Comparison of ENCODE assay signal across 26 cellular contexts in genomic region chr6:83114164-83114563, GRCh38. TPM values are rescaled to one million over a fixed set of nuclear protein-coding genes. Genes with fewer than 3 reads are reported as not detected.
DNase-seq lines count a peak whose midpoint lies in the region; ATAC-seq, FAIRE-seq and TF ChIP-seq lines count a peak whose summit lies in the region.
"Had no signal": no experiment of that assay in that cellular context is flagged by ENCODE, and none has a peak within 500 bp of the region (broad histone marks: within the 10 kb centered on the region; RNA-seq: fewer than 3 reads in every experiment).

No MANE protein-coding gene starts in this region.

- no peak for FAIRE-seq in bronchial epithelial cell (lab: Jason Lieb, UNC)
- peak; percentile 86 for FAIRE-seq in kidney (lab: Jason Lieb, UNC)

- intact Hi-C loops in kidney (cut with DNase I), result no loop called here

- H3K36me3 ChIP-seq in bronchial epithelial cell (ENCODE audit: control insufficient read depth, insufficient read depth, low read length), result peaks cover 1% of the 10 kb centered on the region
- H3K36me3 ChIP-seq in kidney (ENCODE audit: control insufficient read depth in 1 of 2, insufficient read depth in 2 of 2, low read length in 2 of 2), result peaks cover under 1 to 11% of the 10 kb centered on the region in 2 donors
- H3K36me3 ChIP-seq: thyroid gland had no signal

- no peak overlapping the region for H3K27ac ChIP-seq in kidney (ENCODE audit: low read depth in 2 of 2, low read length in 2 of 2)
- H3K27ac ChIP-seq: epithelial cell of prostate, left ventricle myocardium inferior, neutrophil had no signal

- H3K4me1 ChIP-seq in kidney (ENCODE audit: control insufficient read depth in 1 of 2, insufficient read depth in 1 of 2, low read depth in 1 of 2, low read length in 2 of 2), result no peaks in the 10 kb centered on the region

- ATAC-seq in effector memory CD8-positive, alpha-beta T cell (replicated peaks), result no peak
- ATAC-seq: activated naive CD4-positive, alpha-beta T cell treated with anti-CD3 and anti-CD28 coated beads, Interleukin-2, amount 50 U/mL, for 72 hours; Panc1; right cardiac atrium; stimulated activated memory B cell treated with anti-CD40 and anti-IgM and Interleukin-4, amounts not matched to agents 10 μg/mL and 1 μg/mL and 100 μg/mL, for 72 hours had no signal

- H3K9me3 Mint-ChIP-seq in effector memory CD8-positive, alpha-beta T cell, result no peaks in the 10 kb centered on the region
- H3K9me3 Mint-ChIP-seq: activated CD4-positive, alpha-beta memory T cell treated with anti-CD3 and anti-CD28 coated beads, Interleukin-2, amount 10 ng/mL, durations not matched to agents 7 days and 5 days; activated naive CD4-positive, alpha-beta T cell treated with anti-CD3 and anti-CD28 coated beads, Interleukin-2, amount 50 U/mL, for 72 hours; activated T-cell treated with anti-CD3 and anti-CD28 coated beads, Interleukin-2, amount 50 U/mL, for 24 hours; brain; CD4-positive, alpha-beta memory T cell; stimulated activated memory B cell treated with anti-CD40 and anti-IgM and Interleukin-4, amounts not matched to agents 10 μg/mL and 1 μg/mL and 100 μg/mL, for 72 hours; T-helper 2 cell treated with Interferon-gamma antibody and Interleukin-4, amounts not matched to agents 5 μg/mL and 100 μg/mL, for 36 hours had no signal

- no peaks in the 10 kb centered on the region for H3K27me3 Mint-ChIP-seq in effector memory CD8-positive, alpha-beta T cell
- H3K27me3 Mint-ChIP-seq: activated CD4-positive, alpha-beta memory T cell treated with anti-CD3 and anti-CD28 coated beads, Interleukin-2, amount 10 ng/mL, durations not matched to agents 7 days and 5 days; activated T-cell treated with anti-CD3 and anti-CD28 coated beads, Interleukin-2, amount 50 U/mL, for 24 hours; brain; CD4-positive, alpha-beta memory T cell; stimulated activated memory B cell treated with anti-CD40 and anti-IgM and Interleukin-4, amounts not matched to agents 10 μg/mL and 1 μg/mL and 100 μg/mL, for 72 hours had no signal

- no peaks in the 10 kb centered on the region for H3K4me1 Mint-ChIP-seq in effector memory CD8-positive, alpha-beta T cell (ENCODE audit: low read depth in 2 of 2)
- H3K4me1 Mint-ChIP-seq: activated CD4-positive, alpha-beta memory T cell treated with anti-CD3 and anti-CD28 coated beads, Interleukin-2, amount 10 ng/mL, durations not matched to agents 7 days and 5 days; brain; CD4-positive, alpha-beta memory T cell had no signal

- DNase-seq in EH (ENCODE audit: low read depth) (peak; percentile 51), LHCN-M2 (ENCODE audit: low read depth) (peak; percentile 15), bronchial epithelial cell (ENCODE audit: low read depth) (peak; percentile 31), kidney (no peak), NCI-H1092 treated with DMSO at 0.1 percent for 48 hours (lab: John Stamatoyannopoulos, UW) (no peak)
- no peak for DNase-seq in stimulated activated naive CD4-positive, alpha-beta T cell (lab: John Stamatoyannopoulos, UW)
- DNase-seq in effector memory CD8-positive, alpha-beta T cell, result no peak
- DNase-seq in activated naive CD4-positive, alpha-beta T cell treated with Interleukin-2 at 50 U/mL for 16 hours, result no peak
- DNase-seq: activated CD4-positive, alpha-beta memory T cell treated with anti-CD3 and anti-CD28 coated beads, Interleukin-2, amount 10 ng/mL, durations not matched to agents 7 days and 5 days; activated CD4-positive, CD25-positive, alpha-beta regulatory T cell; activated T-cell treated with anti-CD3 and anti-CD28 coated beads, Interleukin-2, amount 50 U/mL, for 24 hours; CD4-positive, alpha-beta memory T cell; dermis blood vessel endothelial cell; DMS79 treated with DMSO at 0.1 percent for 48 hours; KG1; left ventricle myocardium inferior; NCI-H1436; right cardiac atrium; thyroid gland had no signal

- H3K4me3 ChIP-seq in bronchial epithelial cell (ENCODE audit: low read depth, low read length) (no peak overlapping the region), kidney (ENCODE audit: low read length in 2 of 2) (no peak overlapping the region)
- H3K4me3 ChIP-seq: left ventricle myocardium inferior, thyroid gland had no signal

- no peak overlapping the region for H3K4me3 Mint-ChIP-seq in effector memory CD8-positive, alpha-beta T cell
- H3K4me3 Mint-ChIP-seq: activated CD4-positive, alpha-beta memory T cell treated with anti-CD3 and anti-CD28 coated beads, Interleukin-2, amount 10 ng/mL, durations not matched to agents 7 days and 5 days; activated T-cell treated with anti-CD3 and anti-CD28 coated beads, Interleukin-2, amount 50 U/mL, for 24 hours; brain; CD4-positive, alpha-beta memory T cell; stimulated activated memory B cell treated with anti-CD40 and anti-IgM and Interleukin-4, amounts not matched to agents 10 μg/mL and 1 μg/mL and 100 μg/mL, for 72 hours; T-helper 2 cell treated with Interferon-gamma antibody and Interleukin-4, amounts not matched to agents 5 μg/mL and 100 μg/mL, for 36 hours had no signal

- H3K27me3 ChIP-seq in bronchial epithelial cell (ENCODE audit: control insufficient read depth, insufficient read depth, low read length), result no peaks in the 10 kb centered on the region
- H3K27me3 ChIP-seq: neutrophil, thyroid gland had no signal

- H3K36me3 Mint-ChIP-seq in effector memory CD8-positive, alpha-beta T cell (ENCODE audit: insufficient read depth), result peaks cover 21% of the 10 kb centered on the region
- H3K36me3 Mint-ChIP-seq: activated naive CD4-positive, alpha-beta T cell treated with anti-CD3 and anti-CD28 coated beads, Interleukin-2, amount 50 U/mL, for 72 hours had no signal

- no peak overlapping the region for H3K27ac Mint-ChIP-seq in effector memory CD8-positive, alpha-beta T cell
- H3K27ac Mint-ChIP-seq: activated CD4-positive, alpha-beta memory T cell treated with anti-CD3 and anti-CD28 coated beads, Interleukin-2, amount 10 ng/mL, durations not matched to agents 7 days and 5 days; activated naive CD4-positive, alpha-beta T cell treated with anti-CD3 and anti-CD28 coated beads, Interleukin-2, amount 50 U/mL, for 72 hours; activated T-cell treated with anti-CD3 and anti-CD28 coated beads, Interleukin-2, amount 50 U/mL, for 24 hours; CD4-positive, alpha-beta memory T cell; stimulated activated memory B cell treated with anti-CD40 and anti-IgM and Interleukin-4, amounts not matched to agents 10 μg/mL and 1 μg/mL and 100 μg/mL, for 72 hours; T-helper 2 cell treated with Interferon-gamma antibody and Interleukin-4, amounts not matched to agents 5 μg/mL and 100 μg/mL, for 36 hours had no signal

- H3K9me3 ChIP-seq in kidney (ENCODE audit: control insufficient read depth in 1 of 2, low read length in 2 of 2), result no peaks in the 10 kb centered on the region
- H3K9me3 ChIP-seq: left ventricle myocardium inferior, neutrophil, thyroid gland had no signal

- H3K9ac ChIP-seq in kidney (ENCODE audit: low read length in 2 of 2), result no peak overlapping the region

- TF ChIP-seq CTCF in bronchial epithelial cell (IDR thresholded peaks at IDR 0.05; ENCODE audit: insufficient read depth, low read length, severe bottlenecking), result no peak
- no peak for TF ChIP-seq CTCF in kidney (IDR thresholded peaks at IDR 0.05; ENCODE audit: borderline replicate concordance, extremely low read depth, insufficient read depth)

RNA-seq across cellular contexts. Expression of gene DOP1A, which starts 46.7 kb away (rescaled TPM):
- total RNA-seq in LHCN-M2 (2014; rRNA removed), result 14.4 and 16.6 TPM in 2 replicates
- 2.7 TPM for polyA plus RNA-seq in LHCN-M2 (2012)
- total RNA-seq in bronchial epithelial cell, result 29.5 and 35.2 TPM in 2 replicates
- 31.6 TPM for total RNA-seq in kidney
- 5.1 TPM for polyA plus RNA-seq in kidney (ENCODE audit: insufficient read depth, low read depth, low replicate concordance)

RNA-seq across cellular contexts. Expression of gene UBE3D, which starts 48.5 kb away (rescaled TPM):
- 4.1 and 4.4 TPM in 2 replicates for total RNA-seq in LHCN-M2 (2014; rRNA removed)
- polyA plus RNA-seq in LHCN-M2 (2012), result 2.0 TPM
- 6.1 and 11.3 TPM in 2 replicates for total RNA-seq in bronchial epithelial cell
- 6.0 TPM for total RNA-seq in kidney
- polyA plus RNA-seq in kidney (ENCODE audit: insufficient read depth, low read depth, low replicate concordance), result 4.8 TPM

Comparison
In these comparisons a context has a peak if more than half of its experiments do, and no peak if none do; other contexts are left out.
1. DNase-seq: peak in EH (single experiment), LHCN-M2 (single experiment) and bronchial epithelial cell (single experiment); none in kidney (single experiment), stimulated activated naive CD4-positive, alpha-beta T cell (0 of 6), NCI-H1092 treated with DMSO at 0.1 percent for 48 hours (single experiment), effector memory CD8-positive, alpha-beta T cell (0 of 3) and activated naive CD4-positive, alpha-beta T cell treated with Interleukin-2 at 50 U/mL for 16 hours (single experiment).